Comparison of ENCODE assay signal across 11 cellular contexts in the genomic region with DNA sequence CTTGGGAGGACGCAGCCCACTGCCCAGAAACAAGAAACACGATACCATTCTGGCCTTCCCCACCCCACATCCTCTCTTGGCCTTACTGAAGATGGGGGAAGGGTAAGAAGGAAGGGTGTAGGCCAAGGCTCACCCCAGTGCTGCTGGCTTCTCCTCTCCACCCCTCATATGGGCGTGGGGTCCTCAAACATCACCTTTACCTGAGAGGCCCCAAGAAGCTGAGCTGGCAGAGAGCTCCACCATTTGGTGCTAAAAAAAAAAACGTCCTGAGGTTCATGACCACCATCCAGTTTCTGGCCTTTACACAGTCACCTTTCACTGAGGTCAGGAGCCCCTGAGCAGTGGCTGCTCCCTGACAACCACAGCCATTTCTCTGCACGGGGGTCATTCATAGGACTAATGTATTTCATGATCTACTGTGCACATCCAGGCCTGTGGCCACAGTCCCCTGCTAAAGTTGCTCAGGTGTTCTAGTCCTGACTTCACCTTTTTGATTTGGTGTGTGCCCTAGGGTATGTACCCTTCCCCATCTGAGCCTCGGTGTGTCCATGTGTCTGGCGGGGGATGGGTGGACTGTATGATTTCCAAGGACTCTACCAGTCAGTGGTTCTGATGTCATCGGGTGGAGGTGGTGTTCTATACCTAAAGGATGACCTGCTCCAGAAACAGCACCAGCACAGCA. TPM values are rescaled to one million over a fixed set of nuclear protein-coding genes. Genes with fewer than 3 reads are reported as not detected.
A peak's percentile ranks its signal among the peaks of the same experiment; 100 is the strongest.
DNase-seq lines count a peak whose midpoint lies in the region; ATAC-seq, FAIRE-seq and TF ChIP-seq lines count a peak whose summit lies in the region.
"Had no signal": no experiment of that assay in that cellular context is flagged by ENCODE, and none has a peak within 500 bp of the region (broad histone marks: within the 10 kb centered on the region; RNA-seq: fewer than 3 reads in every experiment).

No MANE protein-coding gene starts in this region.

- H3K4me3 Mint-ChIP-seq in activated B cell treated with CpG ODN at 0.5 μM for 24 hours, result peak overlapping the region; percentile 19

- peaks cover 30% of the 10 kb centered on the region for H3K4me1 Mint-ChIP-seq in activated B cell treated with CpG ODN at 0.5 μM for 24 hours

- no peaks in the 10 kb centered on the region for H3K27me3 ChIP-seq in right atrium auricular region
- H3K27me3 ChIP-seq in iPS-20b (ENCODE audit: insufficient read depth, low read length), result no peaks in the 10 kb centered on the region
- H3K27me3 ChIP-seq: SJCRH30 had no signal

- H3K4me3 ChIP-seq in right atrium auricular region (no peak overlapping the region), iPS-20b (ENCODE audit: low read length) (no peak overlapping the region)
- H3K4me3 ChIP-seq: coronary artery, psoas muscle, SJCRH30 had no signal

- POLR2A ChIA-PET in activated B cell treated with CpG ODN at 0.5 μM for 24 hours (lab: Charles Lee), result interaction anchor here (0.6 to 6.0 kb wide), 6 partner anchors 12 to 29 kb away, joined by 4 to 91 read pairs (median 8); a partner anchor contains a TSS

- H3K36me3 ChIP-seq in right atrium auricular region (peaks cover 17% of the 10 kb centered on the region), iPS-20b (ENCODE audit: insufficient read depth, low read depth, low read length) (peaks cover 41% of the 10 kb centered on the region)

- H3K27ac ChIP-seq in right atrium auricular region (no peak overlapping the region), iPS-20b (ENCODE audit: low read length) (peak overlapping the region; percentile 79)
- H3K27ac ChIP-seq: coronary artery, psoas muscle, SJCRH30 had no signal

- H3K4me1 ChIP-seq in right atrium auricular region, result peaks cover 0 to 3% of the 10 kb centered on the region in 2 donors
- peaks cover 22% of the 10 kb centered on the region for H3K4me1 ChIP-seq in iPS-20b (ENCODE audit: insufficient read depth, low read length)
- H3K4me1 ChIP-seq: psoas muscle, SJCRH30 had no signal

- DNase-seq in Right ventricle myocardium inferior (ENCODE audit: missing footprints) (no peak), right atrium auricular region (ENCODE audit: low spot score) (no peak), activated B cell treated with CpG ODN at 0.5 μM for 24 hours (no peak), RCC 7860 (ENCODE audit: low spot score) (no peak), activated gamma-delta T cell treated with Interleukin-2 at 50 U/mL for 16 hours (no peak), NCI-H1417 (lab: John Stamatoyannopoulos, UW) (no peak), GM13977 (ENCODE audit: low spot score) (no peak)
- DNase-seq: SJCRH30 had no signal

- H3K9me3 ChIP-seq in right atrium auricular region (no peaks in the 10 kb centered on the region), iPS-20b (ENCODE audit: insufficient read depth, low read depth, low read length) (no peaks in the 10 kb centered on the region)
- H3K9me3 ChIP-seq: psoas muscle, SJCRH30 had no signal

- TF ChIP-seq CTCF in right atrium auricular region (IDR thresholded peaks at IDR 0.05) (no peak), activated B cell treated with CpG ODN at 0.5 μM for 24 hours (IDR thresholded peaks at IDR 0.05) (no peak), GM13977 (IDR thresholded peaks at IDR 0.05; ENCODE audit: extremely low read depth, insufficient read depth, missing control alignments) (no peak)

- no peak for FAIRE-seq in RCC 7860 (lab: Jason Lieb, UNC)

- intact Hi-C loops in Right ventricle myocardium inferior (cut with DNase I), result no loop called here
- intact Hi-C loops in activated B cell treated with CpG ODN at 0.5 μM for 24 hours (cut with micrococcal nuclease), result no loop called here

- no peaks in the 10 kb centered on the region for H3K9me3 Mint-ChIP-seq in activated B cell treated with CpG ODN at 0.5 μM for 24 hours

- CTCF ChIA-PET in activated B cell treated with CpG ODN at 0.5 μM for 24 hours (lab: Charles Lee), result interaction anchor here (0.7 to 5.9 kb wide), 9 partner anchors 8 to 247 kb away, joined by 3 to 51 read pairs (median 5); a partner anchor contains a TSS

- peak overlapping the region; percentile 42 for H3K27ac Mint-ChIP-seq in activated B cell treated with CpG ODN at 0.5 μM for 24 hours

- in situ Hi-C loops in GM13977 (cut with MboI; ENCODE audit: low pct_unique_long_range_greater_than_20kb, low sequenced_read_pairs, unreplicated experiment), result no loop called here

- ATAC-seq in Right ventricle myocardium inferior (peak; percentile 29), activated B cell treated with CpG ODN at 0.5 μM for 24 hours (ENCODE audit: low read depth) (no peak)

- H3K36me3 Mint-ChIP-seq in activated B cell treated with CpG ODN at 0.5 μM for 24 hours (ENCODE audit: low read depth), result peaks cover 48% of the 10 kb centered on the region

- H3K27me3 Mint-ChIP-seq in activated B cell treated with CpG ODN at 0.5 μM for 24 hours, result no peaks in the 10 kb centered on the region

- H3K9ac ChIP-seq in iPS-20b (ENCODE audit: low read depth, low read length), result peak overlapping the region; percentile 2; the same call in 1 of the 2 replicates

RNA-seq across cellular contexts. Expression of a gene that starts 15.1 kb away (rescaled TPM):
- total RNA-seq in Right ventricle myocardium inferior, result 25.6 TPM
- 10 to 100 TPM; 20.1 to 48.9 TPM for total RNA-seq in right atrium auricular region
- 163 and 176 TPM in 2 replicates for total RNA-seq in activated B cell treated with CpG ODN at 0.5 μM for 24 hours

RNA-seq across cellular contexts. Expression of a gene that starts 17.3 kb away (rescaled TPM):
- 26.6 TPM for total RNA-seq in Right ventricle myocardium inferior
- 10 to 100 TPM; 10.8 to 14.9 TPM for total RNA-seq in right atrium auricular region
- total RNA-seq in activated B cell treated with CpG ODN at 0.5 μM for 24 hours, result 19.7 and 25.0 TPM in 2 replicates

RNA-seq across cellular contexts. Expression of a gene that starts 28.3 kb away (rescaled TPM):
- total RNA-seq in Right ventricle myocardium inferior, result 40.4 TPM
- 10 to 100 TPM; 58.8 to 94.5 TPM for total RNA-seq in right atrium auricular region
- total RNA-seq in activated B cell treated with CpG ODN at 0.5 μM for 24 hours, result 98.0 and 117 TPM in 2 replicates

RNA-seq across cellular contexts. Expression of a gene that starts 29.9 kb away (rescaled TPM):
- total RNA-seq in Right ventricle myocardium inferior (28.9 TPM), right atrium auricular region (10 to 100 TPM; 15.4 to 16.6 TPM), activated B cell treated with CpG ODN at 0.5 μM for 24 hours (37.3 and 38.4 TPM in 2 replicates)
